Comparison of ENCODE assay signal across 11 cellular contexts in the genomic region with DNA sequence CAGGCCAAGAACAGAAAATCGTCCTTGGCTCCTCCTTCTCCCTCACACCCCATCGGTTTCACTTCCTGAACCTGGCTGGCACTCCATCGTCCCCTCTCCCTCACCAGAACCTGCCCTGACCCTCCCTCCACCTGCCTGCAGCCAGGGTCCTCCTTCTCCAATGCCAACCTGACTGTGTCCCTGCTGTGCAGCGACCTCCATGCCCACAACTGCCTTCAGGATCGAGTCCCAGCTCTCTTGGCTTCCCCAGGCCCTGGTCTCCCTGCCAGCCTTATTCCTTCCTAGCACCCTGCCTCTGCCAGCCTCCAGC. TPM values are rescaled to one million over a fixed set of nuclear protein-coding genes. Genes with fewer than 3 reads are reported as not detected.
DNase-seq lines count a peak whose midpoint lies in the region; ATAC-seq and TF ChIP-seq lines count a peak whose summit lies in the region.
"Had no signal": no experiment of that assay in that cellular context is flagged by ENCODE, and none has a peak within 500 bp of the region (broad histone marks: within the 10 kb centered on the region; RNA-seq: fewer than 3 reads in every experiment).

No MANE protein-coding gene starts in this region.

- peaks cover 0 to 15% (median 7%) of the 10 kb centered on the region in 7 donors for H3K9me3 Mint-ChIP-seq in CD14-positive monocyte
- H3K9me3 Mint-ChIP-seq in activated T-helper 1 cell treated with anti-CD3 and anti-CD28 coated beads, Interleukin-12 subunit alpha, Interleukin-12 subunit beta, Interleukin-2, Interleukin-4 antibody, amounts not matched to agents 30 ng/mL and 10 ng/mL and 1 ng/mL, durations not matched to agents 14 hours and 24 hours and 36 hours = peaks cover 24% of the 10 kb centered on the region
- H3K9me3 Mint-ChIP-seq: type B pancreatic cell had no signal

- TF ChIP-seq CTCF in CD14-positive monocyte (IDR thresholded peaks at IDR 0.05) = no peak

- peaks cover 0 to 2% (median 1%) of the 10 kb centered on the region in 3 donors for H3K27me3 Mint-ChIP-seq in CD14-positive monocyte (ENCODE audit: low read depth in 3 of 3)
- H3K27me3 Mint-ChIP-seq in activated T-helper 1 cell treated with anti-CD3 and anti-CD28 coated beads, Interleukin-12 subunit alpha, Interleukin-12 subunit beta, Interleukin-2, Interleukin-4 antibody, amounts not matched to agents 30 ng/mL and 10 ng/mL and 1 ng/mL, durations not matched to agents 14 hours and 24 hours and 36 hours (ENCODE audit: insufficient read depth) = peaks cover 2% of the 10 kb centered on the region
- H3K27me3 Mint-ChIP-seq: type B pancreatic cell had no signal

- H3K27ac ChIP-seq in effector memory CD4-positive, alpha-beta T cell (ENCODE audit: insufficient read depth, low read length, poor library complexity, severe bottlenecking) = no peak overlapping the region
- H3K27ac ChIP-seq: neutrophil had no signal

- H3K36me3 Mint-ChIP-seq in CD14-positive monocyte = peaks cover 82 to 97% of the 10 kb centered on the region in 2 donors
- peaks cover 32% of the 10 kb centered on the region for H3K36me3 Mint-ChIP-seq in activated T-helper 1 cell treated with anti-CD3 and anti-CD28 coated beads, Interleukin-12 subunit alpha, Interleukin-12 subunit beta, Interleukin-2, Interleukin-4 antibody, amounts not matched to agents 30 ng/mL and 10 ng/mL and 1 ng/mL, durations not matched to agents 14 hours and 24 hours and 36 hours (ENCODE audit: low read depth)
- H3K36me3 Mint-ChIP-seq: type B pancreatic cell had no signal

- peaks cover 12% of the 10 kb centered on the region for H3K4me1 ChIP-seq in effector memory CD4-positive, alpha-beta T cell (ENCODE audit: control insufficient read depth, insufficient read depth, low read length, poor library complexity, severe bottlenecking)

- peaks cover 38% of the 10 kb centered on the region for H3K4me1 Mint-ChIP-seq in CD14-positive monocyte
- peaks cover 39% of the 10 kb centered on the region for H3K4me1 Mint-ChIP-seq in activated T-helper 1 cell treated with anti-CD3 and anti-CD28 coated beads, Interleukin-12 subunit alpha, Interleukin-12 subunit beta, Interleukin-2, Interleukin-4 antibody, amounts not matched to agents 30 ng/mL and 10 ng/mL and 1 ng/mL, durations not matched to agents 14 hours and 24 hours and 36 hours (ENCODE audit: low read depth)

- peak; percentile 34 for ATAC-seq in GM18868 (IDR thresholded peaks at IDR 0.05; ENCODE audit: unreplicated experiment)
- ATAC-seq in HG03066 (IDR thresholded peaks at IDR 0.05; ENCODE audit: low read depth, unreplicated experiment) = peak; percentile 15

- H3K27ac Mint-ChIP-seq in CD14-positive monocyte = peak overlapping the region in 5 of 7 donors; percentile 16 to 76 (median 42)
- peak overlapping the region; percentile 80 for H3K27ac Mint-ChIP-seq in activated T-helper 1 cell treated with anti-CD3 and anti-CD28 coated beads, Interleukin-12 subunit alpha, Interleukin-12 subunit beta, Interleukin-2, Interleukin-4 antibody, amounts not matched to agents 30 ng/mL and 10 ng/mL and 1 ng/mL, durations not matched to agents 14 hours and 24 hours and 36 hours
- H3K27ac Mint-ChIP-seq: type B pancreatic cell had no signal

- H3K4me3 Mint-ChIP-seq in CD14-positive monocyte = peak overlapping the region in 1 of 2 donors; percentile 42
- H3K4me3 Mint-ChIP-seq in activated T-helper 1 cell treated with anti-CD3 and anti-CD28 coated beads, Interleukin-12 subunit alpha, Interleukin-12 subunit beta, Interleukin-2, Interleukin-4 antibody, amounts not matched to agents 30 ng/mL and 10 ng/mL and 1 ng/mL, durations not matched to agents 14 hours and 24 hours and 36 hours = peak overlapping the region; percentile 43
- H3K4me3 Mint-ChIP-seq: type B pancreatic cell had no signal

- H3K4me3 ChIP-seq in effector memory CD4-positive, alpha-beta T cell (ENCODE audit: insufficient read depth, low read depth, low read length, poor library complexity, severe bottlenecking) = no peak overlapping the region

- intact Hi-C loops in CD14-positive monocyte (cut with micrococcal nuclease) = no loop called here
- intact Hi-C loops in activated T-helper 1 cell treated with anti-CD3 and anti-CD28 coated beads, Interleukin-12 subunit alpha, Interleukin-12 subunit beta, Interleukin-2, Interleukin-4 antibody, amounts not matched to agents 30 ng/mL and 10 ng/mL and 1 ng/mL, durations not matched to agents 14 hours and 24 hours and 36 hours (cut with micrococcal nuclease) = no loop called here

- DNase-seq in CD14-positive monocyte (ENCODE audit: low spot score) (no peak), NCI-H748 treated with DMSO at 0.1 percent for 48 hours (lab: John Stamatoyannopoulos, UW) (no peak), HK-2 (ENCODE audit: unreplicated experiment) (no peak), NCI-H146 treated with DMSO at 0.1 percent for 48 hours (lab: John Stamatoyannopoulos, UW; ENCODE audit: unreplicated experiment) (no peak)
- DNase-seq in activated T-helper 1 cell treated with anti-CD3 and anti-CD28 coated beads, Interleukin-12 subunit alpha, Interleukin-12 subunit beta, Interleukin-2, Interleukin-4 antibody, amounts not matched to agents 30 ng/mL and 10 ng/mL and 1 ng/mL, durations not matched to agents 14 hours and 24 hours and 36 hours (ENCODE audit: low spot score) = no peak
- no peak for DNase-seq in effector memory CD4-positive, alpha-beta T cell
- DNase-seq: COR-L47 had no signal

- H3K27me3 ChIP-seq in effector memory CD4-positive, alpha-beta T cell (replicated peaks; ENCODE audit: control insufficient read depth, insufficient read depth, low read length, poor library complexity, severe bottlenecking) = no peaks in the 10 kb centered on the region
- H3K27me3 ChIP-seq: neutrophil had no signal

- H3K9me3 ChIP-seq in effector memory CD4-positive, alpha-beta T cell (ENCODE audit: control insufficient read depth, low read length) = peaks cover 11% of the 10 kb centered on the region
- H3K9me3 ChIP-seq: neutrophil had no signal

- H3K36me3 ChIP-seq in effector memory CD4-positive, alpha-beta T cell (ENCODE audit: control insufficient read depth, insufficient read depth, low read length) = no peaks in the 10 kb centered on the region

RNA-seq across cellular contexts. Expression of a gene that starts 19.8 kb away (rescaled TPM):
- polyA plus RNA-seq in CD14-positive monocyte = 100 to 1,000 TPM; 121 to 167 TPM
- total RNA-seq in activated T-helper 1 cell treated with anti-CD3 and anti-CD28 coated beads, Interleukin-12 subunit alpha, Interleukin-12 subunit beta, Interleukin-2, Interleukin-4 antibody, amounts not matched to agents 30 ng/mL and 10 ng/mL and 1 ng/mL, durations not matched to agents 14 hours and 24 hours and 36 hours = 13.8 and 16.7 TPM in 2 replicates

RNA-seq across cellular contexts. Expression of a gene that starts 55.2 kb away (rescaled TPM):
- polyA plus RNA-seq in CD14-positive monocyte = 1 to 10 TPM; 4.5 to 6.1 TPM
- total RNA-seq in activated T-helper 1 cell treated with anti-CD3 and anti-CD28 coated beads, Interleukin-12 subunit alpha, Interleukin-12 subunit beta, Interleukin-2, Interleukin-4 antibody, amounts not matched to agents 30 ng/mL and 10 ng/mL and 1 ng/mL, durations not matched to agents 14 hours and 24 hours and 36 hours = 7.6 and 8.8 TPM in 2 replicates
